Comparison of ENCODE assay signal across 19 cellular contexts in the genomic region with DNA sequence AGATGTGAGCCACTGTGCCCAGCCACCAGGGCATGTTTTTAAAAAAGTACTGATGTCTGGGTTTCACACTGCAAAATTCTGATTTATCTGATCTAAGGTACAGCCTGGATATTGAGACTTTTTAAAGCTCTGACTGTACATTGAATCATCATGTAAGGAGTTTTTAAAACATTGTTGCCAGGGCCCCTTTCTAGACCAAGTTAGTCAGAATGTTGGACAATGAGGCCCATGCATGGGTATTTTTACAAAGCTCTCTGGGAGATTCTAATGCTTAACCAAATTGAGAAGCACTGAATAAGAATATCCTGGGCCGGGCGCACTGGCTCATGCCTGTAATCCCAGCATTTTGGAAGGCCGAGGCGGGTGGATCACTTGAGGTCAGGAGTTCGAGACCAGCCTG.
"Had no signal": no experiment of that assay in that cellular context is flagged by ENCODE, and none has a peak within 500 bp of the region (broad histone marks: within the 10 kb centered on the region; RNA-seq: fewer than 3 reads in every experiment).

No MANE protein-coding gene starts in this region.

- ATAC-seq: activated naive CD4-positive, alpha-beta T cell treated with anti-CD3 and anti-CD28 coated beads, Interleukin-2, amount 50 U/mL, for 72 hours; activated T-cell treated with anti-CD3 and anti-CD28 coated beads, Interleukin-2, amount 50 U/mL, for 72 hours; gastrocnemius medialis had no signal

- DNase-seq: activated CD4-positive, alpha-beta T cell treated with anti-CD3 and anti-CD28 coated beads for 4 hours; activated CD4-positive, alpha-beta T cell treated with anti-CD3 and anti-CD28 coated beads, Interleukin-2, amount 50 U/mL, for 4 hours; activated CD4-positive, CD25-positive, alpha-beta regulatory T cell; activated naive CD4-positive, alpha-beta T cell; activated T-cell treated with anti-CD3 and anti-CD28 coated beads for 4 hours; activated T-cell treated with anti-CD3 and anti-CD28 coated beads, Interleukin-2, amount 50 U/mL, for 72 hours; effector CD8-positive, alpha-beta T cell; gastrocnemius medialis; glutamatergic neuron; left ventricle myocardium inferior; right lobe of liver; stimulated activated CD4-positive, alpha-beta T cell treated with anti-CD3 and anti-CD28 coated beads, Interleukin-2, amount 100 ng/mL, for 48 hours; stimulated activated naive CD4-positive, alpha-beta T cell treated with Interleukin-2 at 50 U/mL for 16 hours; T-helper 2 cell; testis; transverse colon had no signal

- H3K36me3 ChIP-seq: breast epithelium had no signal

- H3K27me3 ChIP-seq: breast epithelium, gastrocnemius medialis, right lobe of liver, testis, transverse colon had no signal

- H3K27ac ChIP-seq: breast epithelium, gastrocnemius medialis, left ventricle myocardium inferior, right lobe of liver, testis, transverse colon had no signal

- H3K4me3 ChIP-seq: breast epithelium, gastrocnemius medialis, left ventricle myocardium inferior, lung, right lobe of liver, testis, transverse colon had no signal

- H3K4me1 ChIP-seq: breast epithelium, gastrocnemius medialis, left ventricle myocardium inferior, testis, transverse colon had no signal

- H3K9me3 ChIP-seq: breast epithelium, gastrocnemius medialis, left ventricle myocardium inferior, right lobe of liver, testis, transverse colon had no signal
